ENCODE assay signal across 8 cellular contexts in genomic region chr7:4641667-4642467, GRCh38. TPM values are rescaled to one million over a fixed set of nuclear protein-coding genes. Genes with fewer than 3 reads are reported as not detected.
DNase-seq lines count a peak whose midpoint lies in the region; ATAC-seq and TF ChIP-seq lines count a peak whose summit lies in the region.

No MANE protein-coding gene starts in this region.

- no TSS peak for BruUV-seq in Caco-2 (replicated peaks; lab: Mats Ljungman, UMichigan)

- DNase-seq in Caco-2 (peak; percentile 95 to 97), HPDE6-E6E7 (ENCODE audit: extremely low spot score) (peak; percentile 91), endothelial cell (ENCODE audit: low spot score) (peak; percentile 26), mucosa of descending colon (peak; percentile 97 to 98 (median 98))
- peak; percentile 85 for DNase-seq in NK-92 treated with Interleukin-12 subunit alpha and Interleukin-12 subunit beta, amount 100 ng/mL, for 24 hours (lab: John Stamatoyannopoulos, UW)
- peak; percentile 87 for DNase-seq in activated CD8-positive, alpha-beta memory T cell treated with anti-CD3 and anti-CD28 coated beads, Interleukin-2, amount 50 U/mL, for 1 hour (ENCODE audit: extremely low read depth)
- peak; percentile 91 for DNase-seq in stimulated activated CD8-positive, alpha-beta memory T cell treated with anti-CD3 and anti-CD28 coated beads, Interleukin-4, amount 100 ng/mL, for 24 hours (ENCODE audit: low read depth)

- CTCF ChIA-PET in Caco-2 (lab: Charles Lee), result interaction anchor here (0.7 to 1.8 kb wide), 9 partner anchors 10 to 332 kb away, joined by 3 to 13 read pairs (median 3); partner anchors contain the start of gene FOXK1

- H3K4me3 ChIP-seq in Caco-2 (ENCODE audit: low read depth, low read length) (peak overlapping the region; percentile 83), mucosa of descending colon (peak overlapping the region; percentile 30)

- H3K27ac Mint-ChIP-seq in Caco-2 (ENCODE audit: unreplicated experiment), result peak overlapping the region; percentile 98
- no peak overlapping the region for H3K27ac Mint-ChIP-seq in endothelial cell (ENCODE audit: unreplicated experiment)

- no peaks in the 10 kb centered on the region for H3K27me3 ChIP-seq in Caco-2 (replicated peaks; ENCODE audit: control insufficient read depth, insufficient read depth, low read length)

- H3K4me1 Mint-ChIP-seq in Caco-2 (ENCODE audit: low read depth, unreplicated experiment) (peaks cover 9% of the 10 kb centered on the region), endothelial cell (ENCODE audit: unreplicated experiment) (no peaks in the 10 kb centered on the region)

- peak; percentile 80 for ATAC-seq in GM19467 (IDR thresholded peaks at IDR 0.05; ENCODE audit: unreplicated experiment)
- ATAC-seq in mucosa of descending colon, result peak; percentile 96

- no peaks in the 10 kb centered on the region for H3K27me3 Mint-ChIP-seq in Caco-2 (ENCODE audit: insufficient read depth, unreplicated experiment)
- peaks cover 2% of the 10 kb centered on the region for H3K27me3 Mint-ChIP-seq in endothelial cell (ENCODE audit: unreplicated experiment)

- H3K36me3 Mint-ChIP-seq in Caco-2 (ENCODE audit: insufficient read depth, unreplicated experiment) (peaks cover 6% of the 10 kb centered on the region), endothelial cell (ENCODE audit: low read depth, unreplicated experiment) (peaks cover 9% of the 10 kb centered on the region)

- H3K9me3 Mint-ChIP-seq in Caco-2 (ENCODE audit: unreplicated experiment), result no peaks in the 10 kb centered on the region
- peaks cover 17% of the 10 kb centered on the region for H3K9me3 Mint-ChIP-seq in endothelial cell (ENCODE audit: unreplicated experiment)

- intact Hi-C loops in Caco-2 (cut with micrococcal nuclease; ENCODE audit: unreplicated experiment), result loop anchor here (1.0 to 5.0 kb wide), 4 partner anchors 9 to 112 kb away; partner anchors contain the start of gene FOXK1
- intact Hi-C loops in mucosa of descending colon (cut with DNase I, micrococcal nuclease), result no loop called here

- H3K9me3 ChIP-seq in Caco-2 (no peaks in the 10 kb centered on the region), mucosa of descending colon (no peaks in the 10 kb centered on the region)

- H3K36me3 ChIP-seq in Caco-2 (ENCODE audit: control insufficient read depth, insufficient read depth, low read length), result no peaks in the 10 kb centered on the region
- H3K36me3 ChIP-seq in mucosa of descending colon (ENCODE audit: low read depth), result no peaks in the 10 kb centered on the region

- H3K4me1 ChIP-seq in Caco-2, result peaks cover 12% of the 10 kb centered on the region
- H3K4me1 ChIP-seq in mucosa of descending colon (ENCODE audit: low read depth), result peaks cover 4% of the 10 kb centered on the region

- POLR2A ChIA-PET in Caco-2 (lab: Charles Lee), result interaction anchor here (0.6 to 1.4 kb wide), 6 partner anchors 10 to 332 kb away, joined by 4 to 10 read pairs (median 6); partner anchors contain the start of genes AP5Z1 and FOXK1

- H3K4me3 Mint-ChIP-seq in Caco-2 (ENCODE audit: unreplicated experiment) (peak overlapping the region; percentile 95), endothelial cell (ENCODE audit: unreplicated experiment) (no peak overlapping the region)

- TF ChIP-seq CTCF in Caco-2 (IDR thresholded peaks at IDR 0.05; ENCODE audit: insufficient read depth in 1 of 2, low read depth in 1 of 2, low read length in 1 of 2, severe bottlenecking in 1 of 2, unreplicated experiment in 1 of 2), result peak; percentile 15 to 31
- no peak for TF ChIP-seq CTCF in endothelial cell (IDR thresholded peaks at IDR 0.05; ENCODE audit: unreplicated experiment)
- TF ChIP-seq CTCF in mucosa of descending colon (IDR thresholded peaks at IDR 0.05), result peak; percentile 34

RNA-seq across cellular contexts. Expression of gene FOXK1, which starts 40.2 kb away (rescaled TPM):
- total RNA-seq in Caco-2 (2022) (50.8 and 51.2 TPM in 2 replicates), endothelial cell (ENCODE audit: unreplicated experiment) (73.8 TPM), mucosa of descending colon (10 to 100 TPM; 30.1 to 48.5 (median 33.4) TPM)

Comparison
In these comparisons a context has a peak if more than half of its experiments do, and no peak if none do; other contexts are left out.
1. Peak in every context shown above with its lines: DNase-seq, ATAC-seq and H3K4me3 ChIP-seq.
2. DNase-seq: peak in every context shown above with its lines; median percentile 98 in mucosa of descending colon; 96 in Caco-2; 91 in HPDE6-E6E7; 91 in stimulated activated CD8-positive, alpha-beta memory T cell treated with anti-CD3 and anti-CD28 coated beads, Interleukin-4, amount 100 ng/mL, for 24 hours; 87 in activated CD8-positive, alpha-beta memory T cell treated with anti-CD3 and anti-CD28 coated beads, Interleukin-2, amount 50 U/mL, for 1 hour; 85 in NK-92 treated with Interleukin-12 subunit alpha and Interleukin-12 subunit beta, amount 100 ng/mL, for 24 hours; 26 in endothelial cell.